ENCODE assay signal across 9 cellular contexts in genomic region chr12:75482636-75483035, GRCh38. TPM values are rescaled to one million over a fixed set of nuclear protein-coding genes. Genes with fewer than 3 reads are reported as not detected.
DNase-seq lines count a peak whose midpoint lies in the region; ATAC-seq, FAIRE-seq and TF ChIP-seq lines count a peak whose summit lies in the region.
"Had no signal": no experiment of that assay in that cellular context is flagged by ENCODE, and none has a peak within 500 bp of the region (broad histone marks: within the 10 kb centered on the region; RNA-seq: fewer than 3 reads in every experiment).

No MANE protein-coding gene starts in this region.

- H3K4me3 ChIP-seq in mucosa of descending colon (no peak overlapping the region), HAP-1 (no peak overlapping the region)

- peak overlapping the region; percentile 96 to 98 for H3K4me3 Mint-ChIP-seq in CD14-positive monocyte
- peak overlapping the region; percentile 87 for H3K4me3 Mint-ChIP-seq in activated CD4-positive, alpha-beta memory T cell treated with anti-CD3 and anti-CD28 coated beads, Interleukin-2, amount 10 ng/mL, durations not matched to agents 7 days and 5 days
- H3K4me3 Mint-ChIP-seq: endodermal cell had no signal

- peaks cover 81% of the 10 kb centered on the region for H3K4me1 Mint-ChIP-seq in CD14-positive monocyte
- H3K4me1 Mint-ChIP-seq in activated CD4-positive, alpha-beta memory T cell treated with anti-CD3 and anti-CD28 coated beads, Interleukin-2, amount 10 ng/mL, durations not matched to agents 7 days and 5 days: peaks cover 72% of the 10 kb centered on the region

- no peaks in the 10 kb centered on the region for H3K9me3 ChIP-seq in mucosa of descending colon
- no peaks in the 10 kb centered on the region for H3K9me3 ChIP-seq in HAP-1

- ATAC-seq in mucosa of descending colon: peak; percentile 31

- TF ChIP-seq CTCF in CD14-positive monocyte (IDR thresholded peaks at IDR 0.05) (no peak), mucosa of descending colon (IDR thresholded peaks at IDR 0.05) (no peak)

- H3K27me3 Mint-ChIP-seq in CD14-positive monocyte (ENCODE audit: low read depth in 3 of 3): peaks cover 0 to 3% (median 0%) of the 10 kb centered on the region in 3 donors
- H3K27me3 Mint-ChIP-seq in activated CD4-positive, alpha-beta memory T cell treated with anti-CD3 and anti-CD28 coated beads, Interleukin-2, amount 10 ng/mL, durations not matched to agents 7 days and 5 days: no peaks in the 10 kb centered on the region

- H3K4me1 ChIP-seq in mucosa of descending colon (ENCODE audit: low read depth) (no peaks in the 10 kb centered on the region), HAP-1 (peaks cover 6% of the 10 kb centered on the region)

- CTCF ChIA-PET in activated CD4-positive, alpha-beta memory T cell treated with anti-CD3 and anti-CD28 coated beads, Interleukin-2, amount 10 ng/mL, durations not matched to agents 7 days and 5 days (lab: Charles Lee): interaction anchor here (0.7 to 7.7 kb wide), 7 partner anchors 8 to 549 kb away, joined by 3 to 65 read pairs (median 5); partner anchors contain the start of genes GLIPR1L2 and PHLDA1

- peaks cover 48 to 50% of the 10 kb centered on the region in 2 donors for H3K36me3 Mint-ChIP-seq in CD14-positive monocyte
- H3K36me3 Mint-ChIP-seq in activated CD4-positive, alpha-beta memory T cell treated with anti-CD3 and anti-CD28 coated beads, Interleukin-2, amount 10 ng/mL, durations not matched to agents 7 days and 5 days (ENCODE audit: low read depth): peaks cover 36% of the 10 kb centered on the region

- peak; percentile 84 for FAIRE-seq in GM19239 (lab: Jason Lieb, UNC)

- H3K9me3 Mint-ChIP-seq in CD14-positive monocyte: peaks cover 0 to 4% (median 2%) of the 10 kb centered on the region in 7 donors
- H3K9me3 Mint-ChIP-seq in activated CD4-positive, alpha-beta memory T cell treated with anti-CD3 and anti-CD28 coated beads, Interleukin-2, amount 10 ng/mL, durations not matched to agents 7 days and 5 days: no peaks in the 10 kb centered on the region
- H3K9me3 Mint-ChIP-seq: endodermal cell had no signal

- DNase-seq in CD14-positive monocyte (ENCODE audit: low spot score) (no peak), GM19239 (ENCODE audit: insufficient read length, low spot score) (no peak), mucosa of descending colon (no peak), NCI-H526 (lab: John Stamatoyannopoulos, UW) (no peak), kidney glomerular epithelial cell (lab: John Stamatoyannopoulos, UW) (no peak), HAP-1 (ENCODE audit: low spot score in 2 of 2) (no peak), NCI-H1092 (lab: John Stamatoyannopoulos, UW) (no peak)
- DNase-seq in activated CD4-positive, alpha-beta memory T cell treated with anti-CD3 and anti-CD28 coated beads, Interleukin-2, amount 10 ng/mL, durations not matched to agents 7 days and 5 days: no peak
- DNase-seq: endodermal cell had no signal

- intact Hi-C loops in CD14-positive monocyte (cut with micrococcal nuclease): loop anchor here (10.0 kb wide), 2 partner anchors 148 to 552 kb away; partner anchors contain the start of genes CAPS2 (in 2 of the 2), GLIPR1L1 (in 2 of the 2) and PHLDA1 (in 1 of the 2)
- intact Hi-C loops in mucosa of descending colon (cut with DNase I, micrococcal nuclease): no loop called here

- POLR2A ChIA-PET in activated CD4-positive, alpha-beta memory T cell treated with anti-CD3 and anti-CD28 coated beads, Interleukin-2, amount 10 ng/mL, durations not matched to agents 7 days and 5 days (lab: Charles Lee): interaction anchor here (1.2 to 3.9 kb wide), 5 partner anchors 14 to 601 kb away, joined by 3 to 17 read pairs (median 13); partner anchors contain the start of genes KRR1, NAP1L1 and PHLDA1

- in situ Hi-C loops in HAP-1 (cut with MboI; ENCODE audit: low sequenced_read_pairs): loop anchor here (25.0 kb wide), 1 partner anchor 980 kb away; no protein-coding TSS in a partner anchor

- H3K27ac Mint-ChIP-seq in CD14-positive monocyte: peak overlapping the region; percentile 79 to 99 (median 93)
- H3K27ac Mint-ChIP-seq in activated CD4-positive, alpha-beta memory T cell treated with anti-CD3 and anti-CD28 coated beads, Interleukin-2, amount 10 ng/mL, durations not matched to agents 7 days and 5 days: peak overlapping the region; percentile 75

- H3K27me3 ChIP-seq in HAP-1 (ENCODE audit: low read depth): no peaks in the 10 kb centered on the region

- no peaks in the 10 kb centered on the region for H3K36me3 ChIP-seq in mucosa of descending colon (ENCODE audit: low read depth)
- no peaks in the 10 kb centered on the region for H3K36me3 ChIP-seq in HAP-1 (replicated peaks)

RNA-seq across cellular contexts. Expression of gene GLIPR1, which starts 2.1 kb away (rescaled TPM):
- polyA plus RNA-seq in CD14-positive monocyte: 100 to 1,000 TPM; 687 to 794 TPM
- 10 to 100 TPM; 52.3 to 54.7 TPM for total RNA-seq in activated CD4-positive, alpha-beta memory T cell treated with anti-CD3 and anti-CD28 coated beads, Interleukin-2, amount 10 ng/mL, durations not matched to agents 7 days and 5 days
- 10 to 100 TPM in 2 of 3 donors, 1 to 10 TPM in 1; 3.8 to 20.1 (median 10.1) TPM for total RNA-seq in mucosa of descending colon

RNA-seq across cellular contexts. Expression of gene KRR1, which starts 28.8 kb away (rescaled TPM):
- 10 to 100 TPM in 1 of 2 donors, 1 to 10 TPM in 1; 9.0 to 14.4 TPM for polyA plus RNA-seq in CD14-positive monocyte
- total RNA-seq in activated CD4-positive, alpha-beta memory T cell treated with anti-CD3 and anti-CD28 coated beads, Interleukin-2, amount 10 ng/mL, durations not matched to agents 7 days and 5 days: 10 to 100 TPM; 61.8 to 67.2 TPM
- total RNA-seq in mucosa of descending colon: 10 to 100 TPM; 34.1 to 48.5 (median 34.8) TPM

Comparison
In these comparisons a context has a peak if more than half of its experiments do, and no peak if none do; other contexts are left out.
1. intact Hi-C loops: an anchor here in CD14-positive monocyte (10.0 kb wide); none called in mucosa of descending colon.